Comparison of ENCODE assay signal across 20 cellular contexts in the genomic region with DNA sequence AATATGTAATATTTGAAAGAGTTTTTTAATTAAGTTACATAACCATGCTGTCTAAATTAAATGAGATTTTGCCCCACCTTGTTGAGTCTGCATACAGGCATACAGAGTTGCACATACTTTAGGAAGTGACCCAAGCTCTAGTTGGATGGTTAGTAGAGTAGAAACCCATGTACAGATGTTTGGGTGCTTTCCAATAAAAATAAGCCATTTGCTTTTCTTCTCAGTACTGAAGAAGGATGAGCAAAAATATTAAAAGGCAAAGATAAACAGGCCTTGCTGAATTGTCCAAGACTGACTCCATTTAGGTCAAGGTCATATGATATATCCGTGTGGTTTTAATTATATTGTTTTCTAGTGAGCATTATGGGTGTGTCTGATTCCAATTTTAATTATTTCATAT.
DNase-seq lines count a peak whose midpoint lies in the region; ATAC-seq, FAIRE-seq and TF ChIP-seq lines count a peak whose summit lies in the region.
"Had no signal": no experiment of that assay in that cellular context is flagged by ENCODE, and none has a peak within 500 bp of the region (broad histone marks: within the 10 kb centered on the region; RNA-seq: fewer than 3 reads in every experiment).

No MANE protein-coding gene starts in this region.

- no peak overlapping the region for H3K4me2 ChIP-seq in mesenchymal stem cell (ENCODE audit: low read length, poor library complexity, severe bottlenecking)

- H3K9me3 ChIP-seq in kidney (ENCODE audit: control insufficient read depth in 1 of 2, low read length in 2 of 2): no peaks in the 10 kb centered on the region
- H3K9me3 ChIP-seq in MG63: no peaks in the 10 kb centered on the region; the same call in 1 of the 2 replicates
- no peaks in the 10 kb centered on the region for H3K9me3 ChIP-seq in mesenchymal stem cell (ENCODE audit: control insufficient read depth, low read length)
- H3K9me3 ChIP-seq: esophagus squamous epithelium, SJCRH30 had no signal

- no peak overlapping the region for H3K27ac ChIP-seq in kidney (ENCODE audit: low read depth in 2 of 2, low read length in 2 of 2)
- H3K27ac ChIP-seq in mesenchymal stem cell (ENCODE audit: low read length, poor library complexity, severe bottlenecking): no peak overlapping the region
- H3K27ac ChIP-seq: esophagus squamous epithelium, SJCRH30, WERI-Rb-1 had no signal

- H3K79me1 ChIP-seq in mesenchymal stem cell (replicated peaks; ENCODE audit: low read length, poor library complexity, severe bottlenecking): no peaks in the 10 kb centered on the region

- ATAC-seq in GM21447 (IDR thresholded peaks at IDR 0.05; ENCODE audit: unreplicated experiment): no peak
- no peak for ATAC-seq in HG03139 (IDR thresholded peaks at IDR 0.05; ENCODE audit: unreplicated experiment)
- ATAC-seq: T-helper 17 cell had no signal

- no peak overlapping the region for H3K9ac ChIP-seq in kidney (ENCODE audit: low read length in 2 of 2)
- no peak overlapping the region for H3K9ac ChIP-seq in mesenchymal stem cell (ENCODE audit: low read length)

- H2BK120ac ChIP-seq in mesenchymal stem cell (ENCODE audit: low read depth, low read length): no peak overlapping the region

- no peak overlapping the region for H2BK15ac ChIP-seq in mesenchymal stem cell (ENCODE audit: low read depth, poor library complexity, severe bottlenecking)

- H3K4ac ChIP-seq in mesenchymal stem cell (ENCODE audit: low read depth in 1 of 2, low read length in 2 of 2): no peak overlapping the region

- H2BK5ac ChIP-seq in mesenchymal stem cell (ENCODE audit: low read depth, low read length, poor library complexity, severe bottlenecking): no peak overlapping the region

- no peak overlapping the region for H3K14ac ChIP-seq in mesenchymal stem cell (ENCODE audit: low read length in 2 of 2)

- no peak overlapping the region for H2AK5ac ChIP-seq in mesenchymal stem cell (ENCODE audit: low read length, severe bottlenecking)

- H4K91ac ChIP-seq in mesenchymal stem cell (ENCODE audit: low read length): no peak overlapping the region

- no CpG with 5 or more reads among the region's 1 CpG for WGBS in mesenchymal stem cell

- H2BK12ac ChIP-seq in mesenchymal stem cell (ENCODE audit: low read length in 2 of 2): no peak overlapping the region

- H3K18ac ChIP-seq in mesenchymal stem cell (ENCODE audit: low read depth in 1 of 2, low read length in 2 of 2): no peak overlapping the region

- H4K8ac ChIP-seq in mesenchymal stem cell (ENCODE audit: low read length): no peak overlapping the region

- FAIRE-seq in kidney (lab: Jason Lieb, UNC): peak; percentile 15
- FAIRE-seq: keratinocyte had no signal

- TF ChIP-seq CTCF in AG09309 (IDR thresholded peaks at IDR 0.05; ENCODE audit: control insufficient read depth, insufficient read depth, low read depth, low read length, missing control alignments) (no peak), choroid plexus epithelial cell (conservative IDR thresholded peaks at IDR 0.05; ENCODE audit: low read depth, low read length) (no peak), kidney (IDR thresholded peaks at IDR 0.05; ENCODE audit: borderline replicate concordance, extremely low read depth, insufficient read depth) (no peak)

- H3K23ac ChIP-seq in mesenchymal stem cell (ENCODE audit: low read length in 2 of 2): no peak overlapping the region

- no peak overlapping the region for H2AFZ ChIP-seq in mesenchymal stem cell (ENCODE audit: low read depth, low read length)

- DNase-seq in AG09309 (ENCODE audit: low read depth) (peak; percentile 73), HCEC 1CT (peak; percentile 80), choroid plexus epithelial cell (ENCODE audit: low read depth) (peak; percentile 88), kidney (no peak), MG63 (no peak), mesenchymal stem cell (no peak)
- DNase-seq: activated CD4-positive, alpha-beta T cell treated with anti-CD3 and anti-CD28 coated beads, Interleukin-2, amount 50 U/mL, for 4 hours; activated effector memory CD4-positive, alpha-beta T cell treated with anti-CD3 and anti-CD28 coated beads, Interleukin-2, amount 50 U/mL, for 16 hours; AML-193; esophagus squamous epithelium; HFFc6; hippocampal formation; MM.1S; NCI-H82; SJCRH30; T-helper 17 cell; WERI-Rb-1 had no signal

- H3K4me1 ChIP-seq in kidney (ENCODE audit: control insufficient read depth in 1 of 2, insufficient read depth in 1 of 2, low read depth in 1 of 2, low read length in 2 of 2) (no peaks in the 10 kb centered on the region), mesenchymal stem cell (ENCODE audit: control insufficient read depth, insufficient read depth, low read depth, low read length) (peaks cover 2% of the 10 kb centered on the region)
- H3K4me1 ChIP-seq: esophagus squamous epithelium had no signal

- H3K4me3 ChIP-seq in AG09309 (ENCODE audit: control insufficient read depth, low read depth, low read length) (no peak overlapping the region), choroid plexus epithelial cell (ENCODE audit: low read depth, low read length) (no peak overlapping the region), kidney (ENCODE audit: low read length in 2 of 2) (no peak overlapping the region), MG63 (no peak overlapping the region), mesenchymal stem cell (ENCODE audit: insufficient read depth in 1 of 2, low read depth in 1 of 2, low read length in 2 of 2) (no peak overlapping the region)
- H3K4me3 ChIP-seq: esophagus squamous epithelium, SJCRH30 had no signal

- intact Hi-C loops in kidney (cut with DNase I): no loop called here

- H3K27me3 ChIP-seq in MG63 (no peaks in the 10 kb centered on the region), mesenchymal stem cell (ENCODE audit: control insufficient read depth in 1 of 2, insufficient read depth in 1 of 2, low read length in 2 of 2) (no peaks in the 10 kb centered on the region)
- H3K27me3 ChIP-seq: esophagus squamous epithelium, SJCRH30 had no signal

- H3K36me3 ChIP-seq in kidney (ENCODE audit: control insufficient read depth in 1 of 2, insufficient read depth in 2 of 2, low read length in 2 of 2) (no peaks in the 10 kb centered on the region), MG63 (no peaks in the 10 kb centered on the region), mesenchymal stem cell (ENCODE audit: control insufficient read depth in 1 of 2, insufficient read depth in 2 of 2, low read depth in 1 of 2, low read length in 2 of 2) (no peaks in the 10 kb centered on the region)
- H3K36me3 ChIP-seq: esophagus squamous epithelium, SJCRH30, WERI-Rb-1 had no signal

Comparison
In these comparisons a context has a peak if more than half of its experiments do, and no peak if none do; other contexts are left out.
1. DNase-seq: peak in AG09309 (single experiment), HCEC 1CT (single experiment) and choroid plexus epithelial cell (single experiment); none in kidney (single experiment), MG63 (single experiment) and mesenchymal stem cell (single experiment).